In genomic region chr9:37293664-37294524, GRCh38 we compare ENCODE assay signal across 8 cellular contexts.
A peak's percentile ranks its signal among the peaks of the same experiment; 100 is the strongest.
DNase-seq lines count a peak whose midpoint lies in the region; ATAC-seq and TF ChIP-seq lines count a peak whose summit lies in the region.

No MANE protein-coding gene starts in this region.

- TF ChIP-seq CTCF in GM13977 (IDR thresholded peaks at IDR 0.05; ENCODE audit: extremely low read depth, insufficient read depth, missing control alignments) (no peak), foreskin keratinocyte (conservative IDR thresholded peaks at IDR 0.05) (no peak), dorsolateral prefrontal cortex (IDR thresholded peaks at IDR 0.05 in 54 of 56, conservative IDR thresholded peaks at IDR 0.05 in 2 of 56; ENCODE audit: low read depth in 1 of 56, partially characterized antibody in 56 of 56) (no peak)

- H3K4me1 ChIP-seq in foreskin keratinocyte, result peaks cover 21% of the 10 kb centered on the region

- intact Hi-C loops in dorsolateral prefrontal cortex (cut with DNase I), result no loop called here

- H3K27ac ChIP-seq in foreskin keratinocyte (no peak overlapping the region), dorsolateral prefrontal cortex (no peak overlapping the region)

- in situ Hi-C loops in GM13977 (cut with MboI; ENCODE audit: low pct_unique_long_range_greater_than_20kb, low sequenced_read_pairs, unreplicated experiment), result no loop called here

- ATAC-seq in GM21619 (IDR thresholded peaks at IDR 0.05; ENCODE audit: unreplicated experiment), result peak; percentile 51
- peak; percentile 54 for ATAC-seq in foreskin keratinocyte

- no peaks in the 10 kb centered on the region for H3K27me3 ChIP-seq in foreskin keratinocyte
- no peaks in the 10 kb centered on the region for H3K27me3 ChIP-seq in dorsolateral prefrontal cortex

- DNase-seq in GM13977 (ENCODE audit: low spot score), result peak; percentile 29
- DNase-seq in M059J (ENCODE audit: low read depth), result peak; percentile 47
- peak in 1 of 2 donors; percentile 23 for DNase-seq in foreskin keratinocyte
- no peak for DNase-seq in dorsolateral prefrontal cortex
- no peak for DNase-seq in Kasumi-1 (lab: John Stamatoyannopoulos, UW)
- no peak for DNase-seq in AG08396 (ENCODE audit: low spot score)
- no peak for DNase-seq in mucosa of gallbladder (ENCODE audit: low spot score)

- H3K4me3 ChIP-seq in dorsolateral prefrontal cortex, result no peak overlapping the region

Comparison
In these comparisons a context has a peak if more than half of its experiments do, and no peak if none do; other contexts are left out.
1. DNase-seq: peak in GM13977 (single experiment) and M059J (single experiment); none in dorsolateral prefrontal cortex (0 of 10), Kasumi-1 (0 of 2), AG08396 (single experiment) and mucosa of gallbladder (single experiment).